In genomic region chr11:105589346-105589745, GRCh38 we compare ENCODE assay signal across 28 cellular contexts. TPM values are rescaled to one million over a fixed set of nuclear protein-coding genes. Genes with fewer than 3 reads are reported as not detected.
DNase-seq lines count a peak whose midpoint lies in the region; ATAC-seq, FAIRE-seq and TF ChIP-seq lines count a peak whose summit lies in the region.
"Had no signal": no experiment of that assay in that cellular context is flagged by ENCODE, and none has a peak within 500 bp of the region (broad histone marks: within the 10 kb centered on the region; RNA-seq: fewer than 3 reads in every experiment).

No MANE protein-coding gene starts in this region.

- no peak for ATAC-seq in GM21528 (IDR thresholded peaks at IDR 0.05; ENCODE audit: low FRiP score, unreplicated experiment)
- ATAC-seq: T-cell had no signal

- no peak overlapping the region for H3K14ac ChIP-seq in neuronal stem cell (ENCODE audit: low read length)

- H3K18ac ChIP-seq in neuronal stem cell (ENCODE audit: low read length) = no peak overlapping the region

- no peak overlapping the region for H3K4me3 ChIP-seq in astrocyte (ENCODE audit: insufficient read depth, low read depth, low read length)
- no peak overlapping the region for H3K4me3 ChIP-seq in fibroblast of lung (replicated peaks in 1 of 4; ENCODE audit: control extremely low read depth in 1 of 4, insufficient read depth in 1 of 4, low read depth in 3 of 4, low read length in 4 of 4)
- H3K4me3 ChIP-seq in neuronal stem cell (ENCODE audit: low read length in 2 of 2) = no peak overlapping the region
- H3K4me3 ChIP-seq: GM23248, MG63, PC-9, SJSA1 had no signal

- no peak overlapping the region for H2BK12ac ChIP-seq in neuronal stem cell (ENCODE audit: low read length)

- no peak overlapping the region for H2BK5ac ChIP-seq in neuronal stem cell (ENCODE audit: low read length)

- H3K36me3 ChIP-seq in astrocyte (ENCODE audit: insufficient read depth, low read length) (no peaks in the 10 kb centered on the region), fibroblast of lung (ENCODE audit: control insufficient read depth, insufficient read depth, low read length) (no peaks in the 10 kb centered on the region), neuronal stem cell (replicated peaks in 1 of 2; ENCODE audit: control insufficient read depth in 2 of 2, insufficient read depth in 2 of 2, low read length in 2 of 2) (no peaks in the 10 kb centered on the region)
- H3K36me3 ChIP-seq: MG63, SJSA1 had no signal

- H3K79me2 ChIP-seq in astrocyte (ENCODE audit: insufficient read depth, low read length) = no peaks in the 10 kb centered on the region
- no peaks in the 10 kb centered on the region for H3K79me2 ChIP-seq in fibroblast of lung (ENCODE audit: control insufficient read depth, insufficient read depth, low read length)

- H3K4me1 Mint-ChIP-seq in astrocyte (ENCODE audit: low read depth, unreplicated experiment) = peaks cover 6% of the 10 kb centered on the region
- H3K4me1 Mint-ChIP-seq: T-cell had no signal

- H3K27ac Mint-ChIP-seq in astrocyte (ENCODE audit: unreplicated experiment) = no peak overlapping the region
- H3K27ac Mint-ChIP-seq: T-cell had no signal

- H3K9me3 ChIP-seq in astrocyte (ENCODE audit: insufficient read depth, low read depth, low read length) (no peaks in the 10 kb centered on the region), fibroblast of lung (ENCODE audit: control insufficient read depth, insufficient read depth, low read depth, low read length) (no peaks in the 10 kb centered on the region), neuronal stem cell (replicated peaks in 1 of 2; ENCODE audit: control insufficient read depth in 2 of 2, insufficient read depth in 1 of 2, low read depth in 1 of 2, low read length in 2 of 2) (no peaks in the 10 kb centered on the region)
- H3K9me3 ChIP-seq: MG63, SJSA1 had no signal

- no CpG with 5 or more reads among the region's 4 CpGs for WGBS in neuronal stem cell (ENCODE audit: extremely low coverage in 2 of 2, insufficient read length in 2 of 2, insufficient replicate concordance in 1 of 2), 2 donors

- H4K91ac ChIP-seq in neuronal stem cell (ENCODE audit: low read depth, low read length, poor library complexity) = no peak overlapping the region

- H3K36me3 Mint-ChIP-seq in astrocyte (ENCODE audit: low read depth, unreplicated experiment) = no peaks in the 10 kb centered on the region
- H3K36me3 Mint-ChIP-seq: T-cell had no signal

- H3K9me3 Mint-ChIP-seq in astrocyte (ENCODE audit: unreplicated experiment) = no peaks in the 10 kb centered on the region
- H3K9me3 Mint-ChIP-seq: T-cell had no signal

- H2AFZ ChIP-seq in astrocyte (ENCODE audit: low read depth, low read length) = no peak overlapping the region
- no peak overlapping the region for H2AFZ ChIP-seq in fibroblast of lung (ENCODE audit: low read length)
- no peak overlapping the region for H2AFZ ChIP-seq in neuronal stem cell (ENCODE audit: low read length)
- H2AFZ ChIP-seq: GM23248, PC-9 had no signal

- no peak overlapping the region for H3K4me3 Mint-ChIP-seq in astrocyte (ENCODE audit: unreplicated experiment)
- H3K4me3 Mint-ChIP-seq: T-cell had no signal

- FAIRE-seq in astrocyte (lab: Jason Lieb, UNC) = no peak
- FAIRE-seq: G401.6 had no signal

- no peak for TF ChIP-seq CTCF in astrocyte (IDR thresholded peaks at IDR 0.05; ENCODE audit: insufficient read depth, low read depth, low read length)
- TF ChIP-seq CTCF in fibroblast of lung (conservative IDR thresholded peaks at IDR 0.05 in 1 of 2, IDR thresholded peaks at IDR 0.05 in 1 of 2; ENCODE audit: low read depth in 1 of 2, low read length in 2 of 2) = no peak

- H2BK15ac ChIP-seq in neuronal stem cell (ENCODE audit: low read length) = no peak overlapping the region

- no peaks in the 10 kb centered on the region for H3K27me3 Mint-ChIP-seq in astrocyte (ENCODE audit: low read depth, unreplicated experiment)

- H4K20me1 ChIP-seq in astrocyte (ENCODE audit: insufficient read depth, low read length) (no peaks in the 10 kb centered on the region), fibroblast of lung (ENCODE audit: control insufficient read depth, extremely low read depth, insufficient read depth, low read length) (no peaks in the 10 kb centered on the region)

- DNase-seq in M059J (ENCODE audit: low read depth) (peak; percentile 36), astrocyte (ENCODE audit: low read depth) (peak; percentile 49), fibroblast of lung (ENCODE audit: low read depth in 2 of 2) (peak; percentile 12 to 56), non-pigmented ciliary epithelial cell (ENCODE audit: low read depth) (peak; percentile 22), neuronal stem cell (ENCODE audit: low spot score) (no peak), NCI-H146 treated with DMSO at 0.1 percent for 48 hours (lab: John Stamatoyannopoulos, UW; ENCODE audit: unreplicated experiment) (no peak)
- DNase-seq: DMS153, GM23248, H7, KBM-7, MG63, NCI-H1417, NCI-H1694 treated with DMSO at 0.1 percent for 48 hours, NCI-H2081 treated with DMSO at 0.1 percent for 48 hours, NCI-H2171 treated with DMSO at 0.1 percent for 48 hours, NCI-H345, NCI-H510A treated with DMSO at 0.1 percent for 48 hours, NCI-H748 treated with DMSO at 0.1 percent for 48 hours, PC-9, Right ventricle myocardium superior, T-cell had no signal

- H3K79me1 ChIP-seq in neuronal stem cell (ENCODE audit: low read depth, low read length) = no peaks in the 10 kb centered on the region

- no peak overlapping the region for H2BK120ac ChIP-seq in neuronal stem cell (ENCODE audit: low read depth, low read length)

- H3K4me2 ChIP-seq in astrocyte (ENCODE audit: low read length) (no peak overlapping the region), fibroblast of lung (ENCODE audit: extremely low read depth, insufficient read depth, low read length) (no peak overlapping the region), neuronal stem cell (ENCODE audit: insufficient read depth, low read length, poor library complexity, severe bottlenecking) (no peak overlapping the region)
- H3K4me2 ChIP-seq: PC-9 had no signal

- H3K27me3 ChIP-seq in astrocyte (ENCODE audit: insufficient read depth, low read length) (no peaks in the 10 kb centered on the region), fibroblast of lung (ENCODE audit: control insufficient read depth, insufficient read depth, low read length) (no peaks in the 10 kb centered on the region), neuronal stem cell (ENCODE audit: control insufficient read depth in 3 of 3, insufficient read depth in 3 of 3, low read depth in 1 of 3, low read length in 3 of 3) (no peaks in the 10 kb centered on the region)
- H3K27me3 ChIP-seq: MG63, SJSA1 had no signal

- H3K4me1 ChIP-seq in astrocyte (ENCODE audit: insufficient read depth, low read length) (peaks cover 3% of the 10 kb centered on the region), fibroblast of lung (ENCODE audit: control insufficient read depth, extremely low read depth, insufficient read depth, low read length) (no peaks in the 10 kb centered on the region), neuronal stem cell (ENCODE audit: control insufficient read depth in 2 of 2, insufficient read depth in 1 of 2, low read depth in 1 of 2, low read length in 2 of 2) (no peaks in the 10 kb centered on the region)

- no peak overlapping the region for H3K23ac ChIP-seq in neuronal stem cell (ENCODE audit: low read depth, low read length, poor library complexity)

- no peak overlapping the region for H2AK5ac ChIP-seq in neuronal stem cell (ENCODE audit: low read depth, low read length)

- H3K4ac ChIP-seq in neuronal stem cell (ENCODE audit: low read length) = no peak overlapping the region

- H4K8ac ChIP-seq in neuronal stem cell (ENCODE audit: low read depth, low read length) = no peak overlapping the region

- H3K27ac ChIP-seq in astrocyte (ENCODE audit: low read depth, low read length) (no peak overlapping the region), fibroblast of lung (ENCODE audit: insufficient read depth, low read length) (no peak overlapping the region), neuronal stem cell (replicated peaks; ENCODE audit: low read length) (no peak overlapping the region)
- H3K27ac ChIP-seq: GM23248, PC-9, SJSA1 had no signal

- H3K9ac ChIP-seq in astrocyte (ENCODE audit: low read length) = no peak overlapping the region
- H3K9ac ChIP-seq in fibroblast of lung (ENCODE audit: insufficient read depth, low read length) = no peak overlapping the region
- H3K9ac ChIP-seq in neuronal stem cell (ENCODE audit: low read depth, low read length, poor library complexity) = no peak overlapping the region
- H3K9ac ChIP-seq: GM23248 had no signal

RNA-seq across cellular contexts. Expression of gene GRIA4, which starts 20.5 kb away (rescaled TPM):
- 0.10 TPM in 1 of 2 replicates, not detected in the other for total RNA-seq in M059J (2014; rRNA removed; shearing (Covaris generic))
- total RNA-seq in astrocyte = 0.27 and 0.53 TPM in 2 replicates
- total RNA-seq in fibroblast of lung = under 0.01 and 0.50 TPM in 2 replicates
- polyA plus RNA-seq in fibroblast of lung = 0.15 and 0.61 TPM in 2 replicates
- 0.07 and 0.28 TPM in 2 replicates for polyA plus RNA-seq in fibroblast of lung (2012)
- not detected in 2 replicates for polyA minus RNA-seq in fibroblast of lung (ENCODE audit: low replicate concordance)
- polyA plus RNA-seq in neuronal stem cell (2013, experiment 1 of 2) = 4.1 TPM
- 3.6 TPM for polyA plus RNA-seq in neuronal stem cell (2013, experiment 2 of 2)
- total RNA-seq: GM23248, HT1080, LHCN-M2, PC-9, Right ventricle myocardium superior, RPMI7951, SJSA1 had no signal
- polyA plus RNA-seq: BJ, GM23248 had no signal

Comparison
In these comparisons a context has a peak if more than half of its experiments do, and no peak if none do; other contexts are left out.
1. DNase-seq: peak in M059J (single experiment), astrocyte (single experiment), fibroblast of lung (2 of 2) and non-pigmented ciliary epithelial cell (single experiment); none in neuronal stem cell (single experiment) and NCI-H146 treated with DMSO at 0.1 percent for 48 hours (single experiment).